Comparison of ENCODE assay signal across 22 cellular contexts in the genomic region with DNA sequence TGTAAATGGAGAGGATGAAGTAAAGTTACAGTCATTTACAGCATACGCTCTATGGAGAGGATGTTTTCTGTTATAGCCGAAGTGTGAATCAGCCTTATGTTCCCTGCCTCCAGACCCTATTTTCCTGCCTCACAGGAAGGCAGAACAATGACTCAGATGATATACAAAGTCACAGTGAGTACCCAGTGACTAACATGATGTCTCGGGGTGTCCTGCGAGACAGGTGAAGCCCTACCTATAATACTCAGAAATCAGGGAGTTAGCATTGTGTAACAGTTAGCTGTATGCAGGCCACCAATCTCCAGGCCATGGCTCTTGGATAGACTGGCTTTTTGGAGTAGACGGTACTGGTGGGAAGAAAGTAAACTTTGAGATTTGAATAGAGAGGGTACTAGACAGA. TPM values are rescaled to one million over a fixed set of nuclear protein-coding genes. Genes with fewer than 3 reads are reported as not detected.
DNase-seq lines count a peak whose midpoint lies in the region; ATAC-seq and TF ChIP-seq lines count a peak whose summit lies in the region.
"Had no signal": no experiment of that assay in that cellular context is flagged by ENCODE, and none has a peak within 500 bp of the region (broad histone marks: within the 10 kb centered on the region; RNA-seq: fewer than 3 reads in every experiment).

No MANE protein-coding gene starts in this region.

- no peak overlapping the region for H3K27ac ChIP-seq in hepatocyte
- H3K27ac ChIP-seq: A549; BLaER1 treated with 17β-estradiol and CSF1 and Interleukin-3, amounts not matched to agents 10 nM and 100 nM; left lung; Peyer's patch; suprapubic skin had no signal

- 97% methylated on average over 5 of the region's 5 CpGs for whole genome bisulfite sequencing in hepatocyte (ENCODE audit: low lambda C conversion rate, missing lambda C conversion rate)

- no TSS peak for BruUV-seq in Calu3 (replicated peaks; lab: Mats Ljungman, UMichigan)

- TF ChIP-seq CTCF in Calu3 (IDR thresholded peaks at IDR 0.05; ENCODE audit: unreplicated experiment) = no peak
- no peak for TF ChIP-seq CTCF in fibroblast of pulmonary artery (IDR thresholded peaks at IDR 0.05; ENCODE audit: low read length, missing control alignments)
- no peak for TF ChIP-seq CTCF in hepatocyte (IDR thresholded peaks at IDR 0.05; ENCODE audit: poor library complexity)

- peak overlapping the region; percentile 93 for H3K27ac Mint-ChIP-seq in Calu3 (ENCODE audit: unreplicated experiment)
- no peak overlapping the region for H3K27ac Mint-ChIP-seq in stimulated activated naive CD8-positive, alpha-beta T cell treated with anti-CD3 and anti-CD28 coated beads, Interleukin-15, amount 100 ng/mL, for 72 hours
- H3K27ac Mint-ChIP-seq: activated CD4-positive, alpha-beta T cell treated with anti-CD3 and anti-CD28 coated beads, Interleukin-2, amount 10 ng/mL, durations not matched to agents 7 days and 5 days had no signal

- H3K9me3 ChIP-seq in hepatocyte (ENCODE audit: low read depth) = no peaks in the 10 kb centered on the region
- H3K9me3 ChIP-seq: A549, left lung, suprapubic skin had no signal

- ATAC-seq in GM18517 (IDR thresholded peaks at IDR 0.05; ENCODE audit: unreplicated experiment) = no peak
- no peak for ATAC-seq in stimulated activated naive CD8-positive, alpha-beta T cell treated with anti-CD3 and anti-CD28 coated beads, Interleukin-15, amount 100 ng/mL, for 72 hours
- ATAC-seq: A549, GM12878 had no signal

- no peaks in the 10 kb centered on the region for H3K9me2 ChIP-seq in hepatocyte (replicated peaks; ENCODE audit: insufficient read depth)

- H3K9me3 Mint-ChIP-seq in Calu3 (ENCODE audit: low read depth, unreplicated experiment) = peaks cover 5% of the 10 kb centered on the region
- peaks cover 0 to 4% of the 10 kb centered on the region in 2 donors for H3K9me3 Mint-ChIP-seq in stimulated activated naive CD8-positive, alpha-beta T cell treated with anti-CD3 and anti-CD28 coated beads, Interleukin-15, amount 100 ng/mL, for 72 hours

- no peaks in the 10 kb centered on the region for H4K20me1 ChIP-seq in hepatocyte (ENCODE audit: insufficient read depth, poor library complexity, severe bottlenecking)
- H4K20me1 ChIP-seq: BLaER1 treated with 17β-estradiol and CSF1 and Interleukin-3, amounts not matched to agents 10 nM and 100 nM had no signal

- H3K36me3 ChIP-seq in hepatocyte (replicated peaks; ENCODE audit: insufficient read depth, low read depth) = no peaks in the 10 kb centered on the region
- H3K36me3 ChIP-seq: BLaER1 treated with 17β-estradiol and CSF1 and Interleukin-3, amounts not matched to agents 10 nM and 100 nM; left lung; Peyer's patch; suprapubic skin had no signal

- DNase-seq in Calu3 (no peak), NCI-H226 (peak; percentile 3), astrocyte of the hippocampus (ENCODE audit: low read depth, low spot score) (peak; percentile 11), fibroblast of pulmonary artery (ENCODE audit: low read depth) (peak; percentile 31), iPS-NIHi7 (ENCODE audit: extremely low spot score) (no peak), hepatocyte (ENCODE audit: low spot score) (no peak)
- DNase-seq in stimulated activated naive CD8-positive, alpha-beta T cell treated with anti-CD3 and anti-CD28 coated beads, Interleukin-15, amount 100 ng/mL, for 72 hours = no peak
- DNase-seq: activated CD4-positive, alpha-beta T cell treated with anti-CD3 and anti-CD28 coated beads, Interleukin-2, amount 10 ng/mL, durations not matched to agents 7 days and 5 days; activated CD8-positive, alpha-beta memory T cell treated with anti-CD3 and anti-CD28 coated beads, Interleukin-2, amount 50 U/mL, for 48 hours; activated effector memory CD4-positive, alpha-beta T cell treated with anti-CD3 and anti-CD28 coated beads, Interleukin-2, amount 50 U/mL, for 16 hours; amniotic stem cell; foreskin melanocyte; left lung; MM.1S; NCI-H1694; NCI-H2227 treated with DMSO at 0.1 percent for 48 hours; Peyer's patch had no signal

- intact Hi-C loops in Calu3 (cut with micrococcal nuclease; ENCODE audit: unreplicated experiment) = no loop called here

- no peaks in the 10 kb centered on the region for H3K27me3 ChIP-seq in hepatocyte
- H3K27me3 ChIP-seq: BLaER1 treated with 17β-estradiol and CSF1 and Interleukin-3, amounts not matched to agents 10 nM and 100 nM; Peyer's patch; suprapubic skin had no signal

- H2AFZ ChIP-seq in hepatocyte = no peak overlapping the region

- H3K4me1 ChIP-seq in hepatocyte (ENCODE audit: insufficient read depth) = no peaks in the 10 kb centered on the region
- H3K4me1 ChIP-seq: A549, left lung, Peyer's patch, suprapubic skin had no signal

- no peak overlapping the region for H3K4me2 ChIP-seq in hepatocyte
- H3K4me2 ChIP-seq: A549; BLaER1 treated with 17β-estradiol and CSF1 and Interleukin-3, amounts not matched to agents 10 nM and 100 nM had no signal

- no peaks in the 10 kb centered on the region for H3K36me3 Mint-ChIP-seq in Calu3 (ENCODE audit: insufficient read depth, unreplicated experiment)

- H3K4me3 Mint-ChIP-seq in Calu3 (ENCODE audit: low read depth, unreplicated experiment) = no peak overlapping the region
- H3K4me3 Mint-ChIP-seq in stimulated activated naive CD8-positive, alpha-beta T cell treated with anti-CD3 and anti-CD28 coated beads, Interleukin-15, amount 100 ng/mL, for 72 hours = no peak overlapping the region
- H3K4me3 Mint-ChIP-seq: activated CD4-positive, alpha-beta T cell treated with anti-CD3 and anti-CD28 coated beads, Interleukin-2, amount 10 ng/mL, durations not matched to agents 7 days and 5 days had no signal

- no peak overlapping the region for H3K4me3 ChIP-seq in fibroblast of pulmonary artery (replicated peaks; ENCODE audit: low read depth, low read length)
- no peak overlapping the region for H3K4me3 ChIP-seq in hepatocyte
- H3K4me3 ChIP-seq: A549; BLaER1 treated with 17β-estradiol and CSF1 and Interleukin-3, amounts not matched to agents 10 nM and 100 nM; GM12878; left lung; Peyer's patch; suprapubic skin had no signal

- peaks cover 56% of the 10 kb centered on the region for H3K4me1 Mint-ChIP-seq in Calu3 (ENCODE audit: low read depth, unreplicated experiment)
- H3K4me1 Mint-ChIP-seq in stimulated activated naive CD8-positive, alpha-beta T cell treated with anti-CD3 and anti-CD28 coated beads, Interleukin-15, amount 100 ng/mL, for 72 hours = no peaks in the 10 kb centered on the region
- H3K4me1 Mint-ChIP-seq: activated CD4-positive, alpha-beta T cell treated with anti-CD3 and anti-CD28 coated beads, Interleukin-2, amount 10 ng/mL, durations not matched to agents 7 days and 5 days had no signal

- no peaks in the 10 kb centered on the region for H3K79me2 ChIP-seq in hepatocyte

- CTCF ChIA-PET in Calu3 (lab: Charles Lee) = interaction anchor here (1.2 kb wide), 1 partner anchor 49 kb away, joined by 3 read pairs; no protein-coding TSS in a partner anchor

- H3K27me3 Mint-ChIP-seq in Calu3 (ENCODE audit: unreplicated experiment) = no peaks in the 10 kb centered on the region
- H3K27me3 Mint-ChIP-seq in stimulated activated naive CD8-positive, alpha-beta T cell treated with anti-CD3 and anti-CD28 coated beads, Interleukin-15, amount 100 ng/mL, for 72 hours = no peaks in the 10 kb centered on the region

RNA-seq across cellular contexts. Expression of a gene that starts 55.6 kb away (rescaled TPM):
- total RNA-seq in Calu3 (2022) (100 and 101 TPM in 2 replicates), hepatocyte (26.6 and 28.3 TPM in 2 replicates)
- polyA plus RNA-seq in hepatocyte = 12.7 and 17.1 TPM in 2 replicates

Comparison
In these comparisons a context has a peak if more than half of its experiments do, and no peak if none do; other contexts are left out.
1. DNase-seq: peak in NCI-H226 (single experiment), astrocyte of the hippocampus (single experiment) and fibroblast of pulmonary artery (single experiment); none in Calu3 (single experiment), iPS-NIHi7 (single experiment), hepatocyte (single experiment) and stimulated activated naive CD8-positive, alpha-beta T cell treated with anti-CD3 and anti-CD28 coated beads, Interleukin-15, amount 100 ng/mL, for 72 hours (0 of 2).